1 cellular context compared by ENCODE assay signal in the genomic region with DNA sequence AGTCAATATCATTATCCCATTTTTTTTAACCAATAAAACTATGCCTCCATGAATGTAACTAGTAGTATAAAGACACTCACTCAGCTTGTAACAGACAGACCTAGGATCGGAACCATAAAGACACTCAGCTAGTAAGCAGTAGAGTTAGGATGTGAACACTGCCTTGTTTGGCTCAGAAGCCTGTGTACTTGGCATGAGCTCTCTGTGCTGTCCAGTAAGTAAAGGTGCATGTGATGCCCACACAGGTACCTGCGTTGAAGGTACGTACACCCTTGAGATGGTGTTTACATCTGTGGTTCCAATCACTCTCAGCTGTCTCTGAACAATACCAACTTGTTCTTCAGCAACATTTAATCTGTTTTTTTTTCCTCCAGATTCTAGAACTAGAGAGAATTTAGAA.
TF ChIP-seq lines count a peak whose summit lies in the region.

No MANE protein-coding gene starts in this region.

TF ChIP-seq in GM23338, 12 proteins besides CTCF, POLR2A, EP300 and RAD21 (continued from another document):
- TF ChIP-seq, protein P1, sequence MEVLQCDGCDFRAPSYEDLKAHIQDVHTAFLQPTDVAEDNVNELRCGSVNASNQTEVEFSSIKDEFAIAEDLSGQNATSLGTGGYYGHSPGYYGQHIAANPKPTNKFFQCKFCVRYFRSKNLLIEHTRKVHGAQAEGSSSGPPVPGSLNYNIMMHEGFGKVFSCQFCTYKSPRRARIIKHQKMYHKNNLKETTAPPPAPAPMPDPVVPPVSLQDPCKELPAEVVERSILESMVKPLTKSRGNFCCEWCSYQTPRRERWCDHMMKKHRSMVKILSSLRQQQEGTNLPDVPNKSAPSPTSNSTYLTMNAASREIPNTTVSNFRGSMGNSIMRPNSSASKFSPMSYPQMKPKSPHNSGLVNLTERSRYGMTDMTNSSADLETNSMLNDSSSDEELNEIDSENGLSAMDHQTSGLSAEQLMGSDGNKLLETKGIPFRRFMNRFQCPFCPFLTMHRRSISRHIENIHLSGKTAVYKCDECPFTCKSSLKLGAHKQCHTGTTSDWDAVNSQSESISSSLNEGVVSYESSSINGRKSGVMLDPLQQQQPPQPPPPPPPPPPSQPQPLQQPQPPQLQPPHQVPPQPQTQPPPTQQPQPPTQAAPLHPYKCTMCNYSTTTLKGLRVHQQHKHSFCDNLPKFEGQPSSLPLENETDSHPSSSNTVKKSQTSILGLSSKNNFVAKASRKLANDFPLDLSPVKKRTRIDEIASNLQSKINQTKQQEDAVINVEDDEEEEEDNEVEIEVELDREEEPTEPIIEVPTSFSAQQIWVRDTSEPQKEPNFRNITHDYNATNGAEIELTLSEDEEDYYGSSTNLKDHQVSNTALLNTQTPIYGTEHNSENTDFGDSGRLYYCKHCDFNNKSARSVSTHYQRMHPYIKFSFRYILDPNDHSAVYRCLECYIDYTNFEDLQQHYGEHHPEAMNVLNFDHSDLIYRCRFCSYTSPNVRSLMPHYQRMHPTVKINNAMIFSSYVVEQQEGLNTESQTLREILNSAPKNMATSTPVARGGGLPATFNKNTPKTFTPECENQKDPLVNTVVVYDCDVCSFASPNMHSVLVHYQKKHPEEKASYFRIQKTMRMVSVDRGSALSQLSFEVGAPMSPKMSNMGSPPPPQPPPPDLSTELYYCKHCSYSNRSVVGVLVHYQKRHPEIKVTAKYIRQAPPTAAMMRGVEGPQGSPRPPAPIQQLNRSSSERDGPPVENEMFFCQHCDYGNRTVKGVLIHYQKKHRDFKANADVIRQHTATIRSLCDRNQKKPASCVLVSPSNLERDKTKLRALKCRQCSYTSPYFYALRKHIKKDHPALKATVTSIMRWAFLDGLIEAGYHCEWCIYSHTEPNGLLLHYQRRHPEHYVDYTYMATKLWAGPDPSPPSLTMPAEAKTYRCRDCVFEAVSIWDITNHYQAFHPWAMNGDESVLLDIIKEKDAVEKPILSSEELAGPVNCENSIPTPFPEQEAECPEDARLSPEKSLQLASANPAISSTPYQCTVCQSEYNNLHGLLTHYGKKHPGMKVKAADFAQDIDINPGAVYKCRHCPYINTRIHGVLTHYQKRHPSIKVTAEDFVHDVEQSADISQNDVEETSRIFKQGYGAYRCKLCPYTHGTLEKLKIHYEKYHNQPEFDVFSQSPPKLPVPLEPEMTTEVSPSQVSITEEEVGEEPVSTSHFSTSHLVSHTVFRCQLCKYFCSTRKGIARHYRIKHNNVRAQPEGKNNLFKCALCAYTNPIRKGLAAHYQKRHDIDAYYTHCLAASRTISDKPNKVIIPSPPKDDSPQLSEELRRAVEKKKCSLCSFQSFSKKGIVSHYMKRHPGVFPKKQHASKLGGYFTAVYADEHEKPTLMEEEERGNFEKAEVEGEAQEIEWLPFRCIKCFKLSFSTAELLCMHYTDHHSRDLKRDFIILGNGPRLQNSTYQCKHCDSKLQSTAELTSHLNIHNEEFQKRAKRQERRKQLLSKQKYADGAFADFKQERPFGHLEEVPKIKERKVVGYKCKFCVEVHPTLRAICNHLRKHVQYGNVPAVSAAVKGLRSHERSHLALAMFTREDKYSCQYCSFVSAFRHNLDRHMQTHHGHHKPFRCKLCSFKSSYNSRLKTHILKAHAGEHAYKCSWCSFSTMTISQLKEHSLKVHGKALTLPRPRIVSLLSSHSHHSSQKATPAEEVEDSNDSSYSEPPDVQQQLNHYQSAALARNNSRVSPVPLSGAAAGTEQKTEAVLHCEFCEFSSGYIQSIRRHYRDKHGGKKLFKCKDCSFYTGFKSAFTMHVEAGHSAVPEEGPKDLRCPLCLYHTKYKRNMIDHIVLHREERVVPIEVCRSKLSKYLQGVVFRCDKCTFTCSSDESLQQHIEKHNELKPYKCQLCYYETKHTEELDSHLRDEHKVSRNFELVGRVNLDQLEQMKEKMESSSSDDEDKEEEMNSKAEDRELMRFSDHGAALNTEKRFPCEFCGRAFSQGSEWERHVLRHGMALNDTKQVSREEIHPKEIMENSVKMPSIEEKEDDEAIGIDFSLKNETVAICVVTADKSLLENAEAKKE (CRISPR knock-in tag; IDR thresholded peaks at IDR 0.05), result no peak
- TF ChIP-seq CREB1 (CRISPR knock-in tag; IDR thresholded peaks at IDR 0.05; ENCODE audit: low read depth), result no peak
- TF ChIP-seq POLR2AphosphoS5 (IDR thresholded peaks at IDR 0.05; ENCODE audit: low read depth), result no peak
- no peak for TF ChIP-seq ZNF114 (CRISPR knock-in tag; IDR thresholded peaks at IDR 0.05)
- TF ChIP-seq EZH2phosphoT487 (IDR thresholded peaks at IDR 0.05; ENCODE audit: unreplicated experiment), result no peak
- TF ChIP-seq, protein P2, sequence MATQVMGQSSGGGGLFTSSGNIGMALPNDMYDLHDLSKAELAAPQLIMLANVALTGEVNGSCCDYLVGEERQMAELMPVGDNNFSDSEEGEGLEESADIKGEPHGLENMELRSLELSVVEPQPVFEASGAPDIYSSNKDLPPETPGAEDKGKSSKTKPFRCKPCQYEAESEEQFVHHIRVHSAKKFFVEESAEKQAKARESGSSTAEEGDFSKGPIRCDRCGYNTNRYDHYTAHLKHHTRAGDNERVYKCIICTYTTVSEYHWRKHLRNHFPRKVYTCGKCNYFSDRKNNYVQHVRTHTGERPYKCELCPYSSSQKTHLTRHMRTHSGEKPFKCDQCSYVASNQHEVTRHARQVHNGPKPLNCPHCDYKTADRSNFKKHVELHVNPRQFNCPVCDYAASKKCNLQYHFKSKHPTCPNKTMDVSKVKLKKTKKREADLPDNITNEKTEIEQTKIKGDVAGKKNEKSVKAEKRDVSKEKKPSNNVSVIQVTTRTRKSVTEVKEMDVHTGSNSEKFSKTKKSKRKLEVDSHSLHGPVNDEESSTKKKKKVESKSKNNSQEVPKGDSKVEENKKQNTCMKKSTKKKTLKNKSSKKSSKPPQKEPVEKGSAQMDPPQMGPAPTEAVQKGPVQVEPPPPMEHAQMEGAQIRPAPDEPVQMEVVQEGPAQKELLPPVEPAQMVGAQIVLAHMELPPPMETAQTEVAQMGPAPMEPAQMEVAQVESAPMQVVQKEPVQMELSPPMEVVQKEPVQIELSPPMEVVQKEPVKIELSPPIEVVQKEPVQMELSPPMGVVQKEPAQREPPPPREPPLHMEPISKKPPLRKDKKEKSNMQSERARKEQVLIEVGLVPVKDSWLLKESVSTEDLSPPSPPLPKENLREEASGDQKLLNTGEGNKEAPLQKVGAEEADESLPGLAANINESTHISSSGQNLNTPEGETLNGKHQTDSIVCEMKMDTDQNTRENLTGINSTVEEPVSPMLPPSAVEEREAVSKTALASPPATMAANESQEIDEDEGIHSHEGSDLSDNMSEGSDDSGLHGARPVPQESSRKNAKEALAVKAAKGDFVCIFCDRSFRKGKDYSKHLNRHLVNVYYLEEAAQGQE (IDR thresholded peaks at IDR 0.05; ENCODE audit: unreplicated experiment), result no peak
- TF ChIP-seq EZH2 (IDR thresholded peaks at IDR 0.05; ENCODE audit: low read depth, unreplicated experiment), result no peak
